ENCODE assay signal across 22 cellular contexts in the genomic region with DNA sequence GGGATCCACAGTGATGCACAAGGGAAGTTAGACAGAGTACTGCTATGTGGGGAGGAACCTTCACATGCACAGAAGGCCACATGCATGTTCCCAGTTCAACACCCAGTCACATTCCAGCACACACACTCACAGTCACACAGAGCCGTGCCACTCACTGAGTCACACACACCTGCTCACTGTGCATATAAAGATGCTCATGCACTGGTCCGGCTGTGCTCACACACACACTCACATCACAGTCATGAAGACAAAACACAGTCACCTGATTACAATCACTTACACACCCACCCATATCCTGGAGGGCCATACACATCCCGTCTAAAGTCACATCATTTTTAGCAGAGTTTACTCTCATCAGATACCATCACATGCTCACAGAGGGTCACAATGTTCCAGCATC. TPM values are rescaled to one million over a fixed set of nuclear protein-coding genes. Genes with fewer than 3 reads are reported as not detected.
DNase-seq lines count a peak whose midpoint lies in the region; ATAC-seq and TF ChIP-seq lines count a peak whose summit lies in the region.
"Had no signal": no experiment of that assay in that cellular context is flagged by ENCODE, and none has a peak within 500 bp of the region (broad histone marks: within the 10 kb centered on the region; RNA-seq: fewer than 3 reads in every experiment).

No MANE protein-coding gene starts in this region.

- H3K27me3 ChIP-seq in Karpas-422 (ENCODE audit: low read length) (no peaks in the 10 kb centered on the region), neutrophil (peaks cover 12% of the 10 kb centered on the region), lower lobe of right lung (ENCODE audit: low read depth) (no peaks in the 10 kb centered on the region)
- H3K27me3 ChIP-seq in CD8-positive, alpha-beta T cell (ENCODE audit: insufficient read depth, low read length) = no peaks in the 10 kb centered on the region

- H2AFZ ChIP-seq in Karpas-422 (ENCODE audit: low read length) = no peak overlapping the region

- no peaks in the 10 kb centered on the region for H3K79me2 ChIP-seq in Karpas-422 (ENCODE audit: low read length)

- peaks cover 23% of the 10 kb centered on the region for H3K4me1 ChIP-seq in Karpas-422 (ENCODE audit: low read length)
- H3K4me1 ChIP-seq in neutrophil (ENCODE audit: control insufficient read depth in 1 of 2, insufficient read depth in 1 of 2, low read depth in 1 of 2, low read length in 1 of 2) = peaks cover 17 to 39% of the 10 kb centered on the region in 2 experiments
- no peaks in the 10 kb centered on the region for H3K4me1 ChIP-seq in CD8-positive, alpha-beta T cell (ENCODE audit: insufficient read depth, low read length)
- no peaks in the 10 kb centered on the region for H3K4me1 ChIP-seq in lower lobe of right lung
- H3K4me1 ChIP-seq: BE2C had no signal

- no peak for TF ChIP-seq CTCF in neutrophil (IDR thresholded peaks at IDR 0.05)
- TF ChIP-seq CTCF in CD8-positive, alpha-beta T cell (IDR thresholded peaks at IDR 0.05) = no peak
- no peak for TF ChIP-seq CTCF in lower lobe of right lung (IDR thresholded peaks at IDR 0.05)

- ATAC-seq in activated naive CD4-positive, alpha-beta T cell treated with anti-CD3 and anti-CD28 coated beads, Interleukin-2, amount 50 U/mL, for 72 hours = peak; percentile 32 to 65
- ATAC-seq in CD8-positive, alpha-beta T cell = no peak
- no peak for ATAC-seq in lower lobe of right lung

- intact Hi-C loops in activated CD4-positive, alpha-beta memory T cell treated with anti-CD3 and anti-CD28 coated beads for 36 hours (cut with micrococcal nuclease) = no loop called here
- intact Hi-C loops in CD8-positive, alpha-beta T cell (cut with DNase I, micrococcal nuclease) = no loop called here
- intact Hi-C loops in lower lobe of right lung (cut with DNase I) = no loop called here

- H3K36me3 Mint-ChIP-seq in activated naive CD4-positive, alpha-beta T cell treated with anti-CD3 and anti-CD28 coated beads, Interleukin-2, amount 50 U/mL, for 72 hours = no peaks in the 10 kb centered on the region
- H3K36me3 Mint-ChIP-seq in activated CD4-positive, alpha-beta memory T cell treated with anti-CD3 and anti-CD28 coated beads for 36 hours = no peaks in the 10 kb centered on the region
- no peaks in the 10 kb centered on the region for H3K36me3 Mint-ChIP-seq in CD8-positive, alpha-beta T cell
- H3K36me3 Mint-ChIP-seq: CD8-positive, alpha-beta memory T cell had no signal

- H4K20me1 ChIP-seq in Karpas-422 (ENCODE audit: insufficient read depth, low read depth, low read length) = no peaks in the 10 kb centered on the region

- no peak overlapping the region for H3K4me2 ChIP-seq in Karpas-422 (ENCODE audit: low read depth, low read length, poor library complexity, severe bottlenecking)

- peaks cover 2% of the 10 kb centered on the region for H3K27me3 Mint-ChIP-seq in activated CD4-positive, alpha-beta memory T cell treated with anti-CD3 and anti-CD28 coated beads for 36 hours
- peaks cover 29% of the 10 kb centered on the region for H3K27me3 Mint-ChIP-seq in CD8-positive, alpha-beta T cell (ENCODE audit: low read depth)

- H3K27ac ChIP-seq in Karpas-422 (ENCODE audit: low read length) (no peak overlapping the region), neutrophil (peak overlapping the region; percentile 51), lower lobe of right lung (no peak overlapping the region)
- H3K27ac ChIP-seq in CD8-positive, alpha-beta T cell (ENCODE audit: low read depth, low read length) = no peak overlapping the region

- no peak overlapping the region for H3K9ac ChIP-seq in Karpas-422 (ENCODE audit: low read length)

- no peak overlapping the region for H3K4me3 ChIP-seq in Karpas-422 (ENCODE audit: low read length)
- peak overlapping the region in 1 of 2 experiments; percentile 23 for H3K4me3 ChIP-seq in neutrophil (ENCODE audit: low read depth in 1 of 2, low read length in 1 of 2)
- H3K4me3 ChIP-seq in CD8-positive, alpha-beta T cell (ENCODE audit: low read depth, low read length) = no peak overlapping the region
- H3K4me3 ChIP-seq in lower lobe of right lung = no peak overlapping the region

- peaks cover 4 to 5% of the 10 kb centered on the region in 2 donors for H3K9me3 Mint-ChIP-seq in activated naive CD4-positive, alpha-beta T cell treated with anti-CD3 and anti-CD28 coated beads, Interleukin-2, amount 50 U/mL, for 72 hours
- no peaks in the 10 kb centered on the region for H3K9me3 Mint-ChIP-seq in activated CD4-positive, alpha-beta memory T cell treated with anti-CD3 and anti-CD28 coated beads for 36 hours
- H3K9me3 Mint-ChIP-seq in CD8-positive, alpha-beta T cell = no peaks in the 10 kb centered on the region
- H3K9me3 Mint-ChIP-seq: CD8-positive, alpha-beta memory T cell had no signal

- POLR2A ChIA-PET in activated CD4-positive, alpha-beta memory T cell treated with anti-CD3 and anti-CD28 coated beads for 36 hours (lab: Charles Lee) = no interaction called here
- POLR2A ChIA-PET in CD8-positive, alpha-beta T cell (lab: Charles Lee) = no interaction called here

- CTCF ChIA-PET in activated CD4-positive, alpha-beta memory T cell treated with anti-CD3 and anti-CD28 coated beads for 36 hours (lab: Charles Lee) = no interaction called here
- CTCF ChIA-PET in CD8-positive, alpha-beta T cell (lab: Charles Lee) = no interaction called here

- H3K9me2 ChIP-seq in Karpas-422 (replicated peaks; ENCODE audit: insufficient read depth, low read length) = no peaks in the 10 kb centered on the region

- H3K9me3 ChIP-seq in Karpas-422 (ENCODE audit: low read length) (no peaks in the 10 kb centered on the region), neutrophil (no peaks in the 10 kb centered on the region), lower lobe of right lung (no peaks in the 10 kb centered on the region)
- no peaks in the 10 kb centered on the region for H3K9me3 ChIP-seq in CD8-positive, alpha-beta T cell (ENCODE audit: low read length)
- H3K9me3 ChIP-seq: BE2C had no signal

- H3K4me3 Mint-ChIP-seq in activated CD4-positive, alpha-beta memory T cell treated with anti-CD3 and anti-CD28 coated beads for 36 hours = no peak overlapping the region
- no peak overlapping the region for H3K4me3 Mint-ChIP-seq in CD8-positive, alpha-beta T cell
- H3K4me3 Mint-ChIP-seq: H9 had no signal

- DNase-seq in activated naive CD4-positive, alpha-beta T cell treated with anti-CD3 and anti-CD28 coated beads, Interleukin-2, amount 50 U/mL, for 72 hours (ENCODE audit: low spot score in 2 of 2) = no peak
- no peak for DNase-seq in activated naive CD4-positive, alpha-beta T cell treated with Interleukin-2 at 50 U/mL for 16 hours
- DNase-seq in Karpas-422 (peak; percentile 22), Kasumi-1 (lab: John Stamatoyannopoulos, UW) (no peak), lower lobe of right lung (no peak)
- DNase-seq in activated CD4-positive, alpha-beta memory T cell treated with anti-CD3 and anti-CD28 coated beads for 36 hours = peak; percentile 49
- DNase-seq in CD8-positive, alpha-beta T cell = no peak
- DNase-seq: BE2C; CD8-positive, alpha-beta memory T cell; DMS 273 treated with DMSO at 0.1 percent for 48 hours; H9; IMR-90; MV-4-11; NCI-H1417 treated with DMSO at 0.1 percent for 48 hours; NCI-H2029 treated with DMSO at 0.1 percent for 48 hours; NCI-H510A; NCI-H82; SIG-M5 had no signal

- H3K4me1 Mint-ChIP-seq in activated CD4-positive, alpha-beta memory T cell treated with anti-CD3 and anti-CD28 coated beads for 36 hours (ENCODE audit: low read depth) = peaks cover 53% of the 10 kb centered on the region
- H3K4me1 Mint-ChIP-seq in CD8-positive, alpha-beta T cell (ENCODE audit: low read depth) = no peaks in the 10 kb centered on the region
- H3K4me1 Mint-ChIP-seq: H9 had no signal

- peak overlapping the region in 1 of 2 donors; percentile 8 for H3K27ac Mint-ChIP-seq in activated naive CD4-positive, alpha-beta T cell treated with anti-CD3 and anti-CD28 coated beads, Interleukin-2, amount 50 U/mL, for 72 hours
- peak overlapping the region; percentile 11 for H3K27ac Mint-ChIP-seq in activated CD4-positive, alpha-beta memory T cell treated with anti-CD3 and anti-CD28 coated beads for 36 hours
- H3K27ac Mint-ChIP-seq in CD8-positive, alpha-beta T cell = no peak overlapping the region

- H3K36me3 ChIP-seq in Karpas-422 (ENCODE audit: insufficient read depth, low read length) (no peaks in the 10 kb centered on the region), neutrophil (peaks cover 14% of the 10 kb centered on the region), lower lobe of right lung (no peaks in the 10 kb centered on the region)
- no peaks in the 10 kb centered on the region for H3K36me3 ChIP-seq in CD8-positive, alpha-beta T cell (ENCODE audit: insufficient read depth, low read length)
- H3K36me3 ChIP-seq: BE2C had no signal

RNA-seq across cellular contexts. Expression of a gene that starts 0.5 kb away (rescaled TPM):
- total RNA-seq in activated naive CD4-positive, alpha-beta T cell treated with anti-CD3 and anti-CD28 coated beads, Interleukin-2, amount 50 U/mL, for 72 hours = 1 to 10 TPM in 1 of 2 donors, under 1 TPM in 1; 0.86 to 1.0 TPM
- total RNA-seq in Karpas-422 (2014; rRNA removed; shearing (Covaris generic); ENCODE audit: low replicate concordance) = not detected in 2 replicates
- total RNA-seq in activated CD4-positive, alpha-beta memory T cell treated with anti-CD3 and anti-CD28 coated beads for 36 hours = 1 to 10 TPM; 4.0 to 4.7 TPM
- total RNA-seq in CD8-positive, alpha-beta T cell = not detected
- not detected for total RNA-seq in lower lobe of right lung
- total RNA-seq: CD8-positive, alpha-beta memory T cell; Daoy; HT-29; IMR-90; RPMI7951 had no signal

RNA-seq across cellular contexts. Expression of a gene that starts 33.1 kb away (rescaled TPM):
- total RNA-seq in activated naive CD4-positive, alpha-beta T cell treated with anti-CD3 and anti-CD28 coated beads, Interleukin-2, amount 50 U/mL, for 72 hours = 1 to 10 TPM; 3.3 to 5.1 TPM
- total RNA-seq in Karpas-422 (2014; rRNA removed; shearing (Covaris generic); ENCODE audit: low replicate concordance) = 3.7 and 6.1 TPM in 2 replicates
- total RNA-seq in activated CD4-positive, alpha-beta memory T cell treated with anti-CD3 and anti-CD28 coated beads for 36 hours = 1 to 10 TPM; 1.6 to 2.5 TPM
- total RNA-seq in CD8-positive, alpha-beta T cell = not detected
- total RNA-seq in lower lobe of right lung = not detected
- total RNA-seq: CD8-positive, alpha-beta memory T cell; Daoy; H9; HT-29; IMR-90; RPMI7951 had no signal

RNA-seq across cellular contexts. Expression of a gene that starts 41.3 kb away (rescaled TPM):
- not detected for total RNA-seq in activated naive CD4-positive, alpha-beta T cell treated with anti-CD3 and anti-CD28 coated beads, Interleukin-2, amount 50 U/mL, for 72 hours
- not detected in 2 replicates for total RNA-seq in Karpas-422 (2014; rRNA removed; shearing (Covaris generic); ENCODE audit: low replicate concordance)
- not detected for total RNA-seq in activated CD4-positive, alpha-beta memory T cell treated with anti-CD3 and anti-CD28 coated beads for 36 hours
- total RNA-seq in CD8-positive, alpha-beta T cell = not detected
- not detected for total RNA-seq in lower lobe of right lung
- total RNA-seq: CD8-positive, alpha-beta memory T cell; Daoy; H9; HT-29; IMR-90; RPMI7951 had no signal

Comparison
In these comparisons a context has a peak if more than half of its experiments do, and no peak if none do; other contexts are left out.
1. ATAC-seq: peak in activated naive CD4-positive, alpha-beta T cell treated with anti-CD3 and anti-CD28 coated beads, Interleukin-2, amount 50 U/mL, for 72 hours (2 of 2); none in CD8-positive, alpha-beta T cell (single experiment) and lower lobe of right lung (0 of 2).
2. DNase-seq: peak in Karpas-422 (single experiment) and activated CD4-positive, alpha-beta memory T cell treated with anti-CD3 and anti-CD28 coated beads for 36 hours (single experiment); none in activated naive CD4-positive, alpha-beta T cell treated with anti-CD3 and anti-CD28 coated beads, Interleukin-2, amount 50 U/mL, for 72 hours (0 of 2), activated naive CD4-positive, alpha-beta T cell treated with Interleukin-2 at 50 U/mL for 16 hours (single experiment), CD8-positive, alpha-beta T cell (0 of 7), Kasumi-1 (0 of 2) and lower lobe of right lung (single experiment).